Comparison of ENCODE assay signal across 6 cellular contexts in genomic region chr10:90337316-90337715, GRCh38.
"Had no signal": no experiment of that assay in that cellular context is flagged by ENCODE, and none has a peak within 500 bp of the region (broad histone marks: within the 10 kb centered on the region; RNA-seq: fewer than 3 reads in every experiment).

No MANE protein-coding gene starts in this region.

- H3K4me3 Mint-ChIP-seq: IgD-negative memory B cell had no signal

- H3K4me1 Mint-ChIP-seq: IgD-negative memory B cell had no signal

- ATAC-seq: K562 had no signal

- H3K9me3 Mint-ChIP-seq: IgD-negative memory B cell had no signal

- H3K36me3 Mint-ChIP-seq: IgD-negative memory B cell had no signal

- H3K4me3 ChIP-seq: K562 had no signal

- FAIRE-seq: HTR-8/SVneo, K562 had no signal

- H3K27ac ChIP-seq: HL-60 had no signal

- H3K27me3 Mint-ChIP-seq: IgD-negative memory B cell had no signal

- DNase-seq: IMR-90, KBM-7 had no signal

- H3K27ac Mint-ChIP-seq: IgD-negative memory B cell had no signal
